16 cellular contexts compared by ENCODE assay signal in genomic region chr2:200168641-200169265, GRCh38.
DNase-seq lines count a peak whose midpoint lies in the region; ATAC-seq, FAIRE-seq and TF ChIP-seq lines count a peak whose summit lies in the region.
"Had no signal": no experiment of that assay in that cellular context is flagged by ENCODE, and none has a peak within 500 bp of the region (broad histone marks: within the 10 kb centered on the region; RNA-seq: fewer than 3 reads in every experiment).

No MANE protein-coding gene starts in this region.

- POLR2A ChIA-PET in H1 (lab: Charles Lee; ENCODE audit: partially characterized antibody): interaction anchor here (0.8 to 1.6 kb wide), 5 partner anchors 8 to 137 kb away, joined by 3 to 4 read pairs (median 3); partner anchors contain the start of gene SPATS2L
- POLR2A ChIA-PET in CD8-positive, alpha-beta T cell (lab: Charles Lee): no interaction called here

- peaks cover 0 to 2% (median 0%) of the 10 kb centered on the region in 4 experiments; a peak in 1 of 8 replicates for H3K36me3 ChIP-seq in H1 (ENCODE audit: control insufficient read depth in 2 of 4, insufficient read depth in 4 of 4, low read length in 3 of 4)
- H3K36me3 ChIP-seq in CD8-positive, alpha-beta T cell (ENCODE audit: insufficient read depth, low read length): no peaks in the 10 kb centered on the region

- H2BK5ac ChIP-seq in H1 (ENCODE audit: low read depth, low read length): peak overlapping the region; percentile 3; the same call in 1 of the 2 replicates

- no peaks in the 10 kb centered on the region for H4K20me1 ChIP-seq in H1 (replicated peaks in 1 of 2; ENCODE audit: control insufficient read depth in 1 of 2, insufficient read depth in 2 of 2, low read length in 2 of 2)

- no peaks in the 10 kb centered on the region for H3K79me2 ChIP-seq in H1 (ENCODE audit: control insufficient read depth in 1 of 2, insufficient read depth in 2 of 2, low read length in 2 of 2)

- no peaks in the 10 kb centered on the region for H3K27me3 Mint-ChIP-seq in osteocyte (ENCODE audit: unreplicated experiment)
- H3K27me3 Mint-ChIP-seq in CD8-positive, alpha-beta T cell (ENCODE audit: low read depth): peaks cover 8% of the 10 kb centered on the region

- WGBS in H1 (ENCODE audit: extremely low coverage in 1 of 2, insufficient coverage in 1 of 2, insufficient read length in 1 of 2, insufficient replicate concordance in 2 of 2, low coverage in 1 of 2, low lambda C conversion rate in 2 of 2, missing lambda C conversion rate in 1 of 2), 2 experiments: 39% methylated on average over 7 of the region's 7 CpGs; no CpG with 5 or more reads in 1 of the 2 experiments

- no peak for TF ChIP-seq EP300 in H1 (IDR thresholded peaks at IDR 0.05; ENCODE audit: borderline replicate concordance in 1 of 2, low read depth in 2 of 2, low read length in 2 of 2)

- H2BK12ac ChIP-seq in H1 (ENCODE audit: low read depth, low read length): no peak overlapping the region

- no peak overlapping the region for H3K4ac ChIP-seq in H1 (replicated peaks; ENCODE audit: insufficient read length, low read depth, low read length)

- peak overlapping the region; percentile 74 for H2BK120ac ChIP-seq in H1 (replicated peaks; ENCODE audit: low read depth, low read length)

- peak; percentile 59 for DNase-seq in EL
- DNase-seq in LHCN-M2 (ENCODE audit: low read depth): peak; percentile 47
- DNase-seq in H1 (ENCODE audit: low read depth in 1 of 2, low spot score in 2 of 2): no peak
- no peak for DNase-seq in osteocyte (ENCODE audit: extremely low spot score, unreplicated experiment)
- DNase-seq in NCI-H1417 (lab: John Stamatoyannopoulos, UW): no peak
- no peak for DNase-seq in OCI-M2 (lab: John Stamatoyannopoulos, UW; ENCODE audit: unreplicated experiment)
- no peak for DNase-seq in CD8-positive, alpha-beta T cell
- DNase-seq: CD4-positive, CD25-positive, alpha-beta regulatory T cell; MM.1S; NCI-H1105; NCI-H187 treated with DMSO at 0.1 percent for 48 hours; NCI-H2171 treated with DMSO at 0.1 percent for 48 hours; NCI-H774; SIG-M5 had no signal

- H3K27me3 ChIP-seq in H1 (replicated peaks in 1 of 4; ENCODE audit: control insufficient read depth in 3 of 4, extremely low read depth in 1 of 4, insufficient read depth in 3 of 4, low read length in 3 of 4): no peaks in the 10 kb centered on the region
- no peaks in the 10 kb centered on the region for H3K27me3 ChIP-seq in CD8-positive, alpha-beta T cell (ENCODE audit: insufficient read depth, low read length)

- peak overlapping the region; percentile 12 for H3K27ac Mint-ChIP-seq in osteocyte (ENCODE audit: unreplicated experiment)
- H3K27ac Mint-ChIP-seq in CD8-positive, alpha-beta T cell: no peak overlapping the region
- H3K27ac Mint-ChIP-seq: CD4-positive, CD25-positive, alpha-beta regulatory T cell had no signal

- H3K56ac ChIP-seq in H1 (replicated peaks; ENCODE audit: insufficient read length, low read depth, low read length): no peak overlapping the region

- intact Hi-C loops in CD8-positive, alpha-beta T cell (cut with DNase I, micrococcal nuclease): no loop called here

- no peak overlapping the region for H2AFZ ChIP-seq in H1 (ENCODE audit: low read length)

- H3K14ac ChIP-seq in H1 (ENCODE audit: insufficient read length): no peak overlapping the region

- TF ChIP-seq POLR2A in H1 (IDR thresholded peaks at IDR 0.05; ENCODE audit: control extremely low read depth in 1 of 2, low read depth in 2 of 2, low read length in 2 of 2): no peak

- TF ChIP-seq RAD21 in H1 (IDR thresholded peaks at IDR 0.05 in 1 of 2, conservative IDR thresholded peaks at IDR 0.05 in 1 of 2; ENCODE audit: low read depth in 2 of 2, low read length in 2 of 2): no peak; a peak in 1 of 4 replicates

- H2BK15ac ChIP-seq in H1 (ENCODE audit: low read length): no peak overlapping the region

- no peaks in the 10 kb centered on the region for H3K36me3 Mint-ChIP-seq in osteocyte (ENCODE audit: unreplicated experiment)
- no peaks in the 10 kb centered on the region for H3K36me3 Mint-ChIP-seq in CD8-positive, alpha-beta T cell
- H3K36me3 Mint-ChIP-seq: CD4-positive, CD25-positive, alpha-beta regulatory T cell had no signal

- H3K4me3 Mint-ChIP-seq in osteocyte (ENCODE audit: unreplicated experiment): no peak overlapping the region
- no peak overlapping the region for H3K4me3 Mint-ChIP-seq in CD8-positive, alpha-beta T cell
- H3K4me3 Mint-ChIP-seq: CD4-positive, CD25-positive, alpha-beta regulatory T cell had no signal

- H3K27ac ChIP-seq in H1 (ENCODE audit: low read depth, low read length): no peak overlapping the region
- H3K27ac ChIP-seq in CD8-positive, alpha-beta T cell (ENCODE audit: low read depth, low read length): no peak overlapping the region
- H3K27ac ChIP-seq: KMS-11 had no signal

- peak overlapping the region in 1 of 2 experiments; percentile 21; a peak in 1 of 4 replicates for H3K4me2 ChIP-seq in H1 (ENCODE audit: insufficient read depth in 1 of 2, low read depth in 2 of 2, low read length in 2 of 2)
- H3K4me2 ChIP-seq: KMS-11 had no signal

- H4K5ac ChIP-seq in H1 (ENCODE audit: insufficient read length, low read depth, low read length): no peak overlapping the region

- H3K4me3 ChIP-seq in H1 (ENCODE audit: extremely low read depth in 1 of 4, insufficient read depth in 2 of 4, low read depth in 3 of 4, low read length in 4 of 4): no peak overlapping the region
- no peak overlapping the region for H3K4me3 ChIP-seq in CD8-positive, alpha-beta T cell (ENCODE audit: low read depth, low read length)

- H3K23ac ChIP-seq in H1 (ENCODE audit: insufficient read length): no peak overlapping the region

- TF ChIP-seq CTCF in H1 (IDR thresholded peaks at IDR 0.05; ENCODE audit: control extremely low read depth in 1 of 3, insufficient read depth in 1 of 3, low read depth in 1 of 3, low read length in 3 of 3) (no peak), osteocyte (IDR thresholded peaks at IDR 0.05) (no peak)
- TF ChIP-seq CTCF in CD8-positive, alpha-beta T cell (IDR thresholded peaks at IDR 0.05): no peak

- H4K8ac ChIP-seq in H1 (ENCODE audit: extremely low read depth, insufficient read depth, low read length): no peak overlapping the region

- peak; percentile 36 for FAIRE-seq in H1 (lab: Jason Lieb, UNC)
- FAIRE-seq: D721Med had no signal

- no peak for ATAC-seq in CD8-positive, alpha-beta T cell

- peak overlapping the region; percentile 29; the same call in 1 of the 2 replicates for H2BK20ac ChIP-seq in H1 (ENCODE audit: low read length)

- peaks cover 13% of the 10 kb centered on the region for H3K9me3 Mint-ChIP-seq in osteocyte (ENCODE audit: unreplicated experiment)
- peaks cover 13% of the 10 kb centered on the region for H3K9me3 Mint-ChIP-seq in CD8-positive, alpha-beta T cell

- H3K4me1 ChIP-seq in H1 (replicated peaks in 1 of 4; ENCODE audit: control insufficient read depth in 3 of 4, insufficient read depth in 4 of 4, low read length in 3 of 4): peaks cover 0 to 9% (median 4%) of the 10 kb centered on the region in 4 experiments; a peak in 4 of 7 replicates
- H3K4me1 ChIP-seq in CD8-positive, alpha-beta T cell (ENCODE audit: insufficient read depth, low read length): no peaks in the 10 kb centered on the region

- peaks cover 38% of the 10 kb centered on the region for H3K4me1 Mint-ChIP-seq in osteocyte (ENCODE audit: unreplicated experiment)
- no peaks in the 10 kb centered on the region for H3K4me1 Mint-ChIP-seq in CD8-positive, alpha-beta T cell (ENCODE audit: low read depth)
- H3K4me1 Mint-ChIP-seq: CD4-positive, CD25-positive, alpha-beta regulatory T cell had no signal

- peaks cover 0 to 5% of the 10 kb centered on the region in 2 experiments; a peak in 1 of 4 replicates for H3K9me3 ChIP-seq in H1 (ENCODE audit: insufficient read depth in 2 of 2, low read depth in 1 of 2, low read length in 1 of 2)
- H3K9me3 ChIP-seq in CD8-positive, alpha-beta T cell (ENCODE audit: low read length): no peaks in the 10 kb centered on the region

- no peaks in the 10 kb centered on the region for H3K79me1 ChIP-seq in H1 (ENCODE audit: low read depth, low read length)

- no peak overlapping the region for H2AK5ac ChIP-seq in H1 (ENCODE audit: low read depth, low read length)

- H3K9ac ChIP-seq in H1 (replicated peaks in 1 of 4; ENCODE audit: extremely low read depth in 1 of 4, low read depth in 3 of 4, low read length in 3 of 4): no peak overlapping the region
- H3K9ac ChIP-seq: KMS-11 had no signal

- H3K23me2 ChIP-seq in H1 (ENCODE audit: low read depth, low read length): no peaks in the 10 kb centered on the region

- H3K18ac ChIP-seq in H1 (ENCODE audit: extremely low read depth, low read length): no peak overlapping the region

- H4K91ac ChIP-seq in H1 (replicated peaks; ENCODE audit: insufficient read length, low read length): no peak overlapping the region

- CTCF ChIA-PET in H1 (lab: Charles Lee; ENCODE audit: partially characterized antibody): no interaction called here
- CTCF ChIA-PET in CD8-positive, alpha-beta T cell (lab: Charles Lee): no interaction called here

TF ChIP-seq in H1, 55 proteins besides CTCF, POLR2A, EP300 and RAD21 (continues in another document):
- no peak for TF ChIP-seq CHD1 (IDR thresholded peaks at IDR 0.05; ENCODE audit: low read depth, low read length)
- TF ChIP-seq YY1 (IDR thresholded peaks at IDR 0.05; ENCODE audit: low read depth, low read length): no peak
- no peak for TF ChIP-seq TAF7 (optimal IDR thresholded peaks at IDR 0.05; ENCODE audit: borderline replicate concordance, low read depth, low read length)
- no peak for TF ChIP-seq ATF3 (IDR thresholded peaks at IDR 0.05; ENCODE audit: insufficient read depth, low read depth, low read length)
- TF ChIP-seq SIX5 (IDR thresholded peaks at IDR 0.05; ENCODE audit: low read depth, low read length): no peak
- TF ChIP-seq, protein P1, sequence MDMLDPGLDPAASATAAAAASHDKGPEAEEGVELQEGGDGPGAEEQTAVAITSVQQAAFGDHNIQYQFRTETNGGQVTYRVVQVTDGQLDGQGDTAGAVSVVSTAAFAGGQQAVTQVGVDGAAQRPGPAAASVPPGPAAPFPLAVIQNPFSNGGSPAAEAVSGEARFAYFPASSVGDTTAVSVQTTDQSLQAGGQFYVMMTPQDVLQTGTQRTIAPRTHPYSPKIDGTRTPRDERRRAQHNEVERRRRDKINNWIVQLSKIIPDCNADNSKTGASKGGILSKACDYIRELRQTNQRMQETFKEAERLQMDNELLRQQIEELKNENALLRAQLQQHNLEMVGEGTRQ (IDR thresholded peaks at IDR 0.05; ENCODE audit: low read length): no peak
- no peak for TF ChIP-seq POU5F1 (IDR thresholded peaks at IDR 0.05; ENCODE audit: low read depth, low read length)
- TF ChIP-seq SP1 (IDR thresholded peaks at IDR 0.05; ENCODE audit: low read depth, low read length): no peak
- TF ChIP-seq KDM4A (IDR thresholded peaks at IDR 0.05; ENCODE audit: low read depth, low read length, severe bottlenecking): no peak
- no peak for TF ChIP-seq HDAC2 (IDR thresholded peaks at IDR 0.05; ENCODE audit: borderline replicate concordance in 1 of 2, low read depth in 2 of 2, low read length in 2 of 2)
- TF ChIP-seq GABPA (IDR thresholded peaks at IDR 0.05; ENCODE audit: borderline replicate concordance, insufficient read depth, low read length): no peak

Comparison
In these comparisons a context has a peak if more than half of its experiments do, and no peak if none do; other contexts are left out.
1. DNase-seq: peak in EL (single experiment) and LHCN-M2 (single experiment); none in H1 (0 of 2), osteocyte (single experiment), NCI-H1417 (0 of 3), OCI-M2 (single experiment) and CD8-positive, alpha-beta T cell (0 of 7).